In the genomic region with DNA sequence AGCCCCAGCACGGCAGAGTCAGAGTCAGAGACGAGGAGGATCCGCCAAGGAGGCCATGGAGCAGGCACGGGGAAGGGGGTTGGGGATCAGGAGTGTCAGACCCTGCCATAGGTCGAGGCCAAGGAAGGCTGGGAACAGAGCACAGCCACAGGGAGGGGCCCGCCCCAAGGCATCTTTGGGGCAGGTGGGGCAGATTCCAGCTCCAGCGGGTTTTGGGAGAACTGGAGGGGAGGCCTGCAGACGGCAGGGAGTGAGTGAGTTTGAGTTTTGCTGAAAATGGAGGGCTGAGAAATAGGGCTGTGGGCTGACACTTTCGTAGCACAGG, we compare ENCODE assay signal across 20 cellular contexts.
"Had no signal": no experiment of that assay in that cellular context is flagged by ENCODE, and none has a peak within 500 bp of the region (broad histone marks: within the 10 kb centered on the region; RNA-seq: fewer than 3 reads in every experiment).

No MANE protein-coding gene starts in this region.

- H3K27ac ChIP-seq: skin epidermis had no signal

- H3K9me3 Mint-ChIP-seq: activated T-cell treated with anti-CD3 and anti-CD28 coated beads, Interleukin-2, amount 50 U/mL, for 72 hours; nephron progenitor cell; stimulated activated naive CD8-positive, alpha-beta T cell treated with anti-CD3 and anti-CD28 coated beads, Interleukin-15, amount 100 ng/mL, for 72 hours; T-cell; type B pancreatic cell had no signal

- FAIRE-seq: endothelial cell of umbilical vein had no signal

- H3K27me3 ChIP-seq: esophagus muscularis mucosa, gastroesophageal sphincter, heart left ventricle had no signal

- ATAC-seq: activated CD8-positive, alpha-beta T cell treated with anti-CD3 and anti-CD28 coated beads, Interleukin-2, amount 10 ng/mL, durations not matched to agents 7 days and 5 days; activated T-cell treated with anti-CD3 and anti-CD28 coated beads, Interleukin-2, amount 50 U/mL, for 72 hours; T-cell had no signal

- H3K27me3 Mint-ChIP-seq: stimulated activated naive CD8-positive, alpha-beta T cell treated with anti-CD3 and anti-CD28 coated beads, Interleukin-15, amount 100 ng/mL, for 72 hours had no signal

- H3K27ac Mint-ChIP-seq: activated B cell treated with CpG ODN at 0.5 μM for 24 hours; activated CD8-positive, alpha-beta T cell treated with anti-CD3 and anti-CD28 coated beads, Interleukin-2, amount 10 ng/mL, durations not matched to agents 7 days and 5 days; activated T-cell treated with anti-CD3 and anti-CD28 coated beads, Interleukin-2, amount 50 U/mL, for 72 hours; nephron progenitor cell; progenitor cell of endocrine pancreas; stimulated activated naive CD8-positive, alpha-beta T cell treated with anti-CD3 and anti-CD28 coated beads, Interleukin-15, amount 100 ng/mL, for 72 hours; T-cell; type B pancreatic cell had no signal

- H3K4me3 ChIP-seq: esophagus muscularis mucosa, gastroesophageal sphincter, heart left ventricle, skin epidermis had no signal

- H3K4me3 Mint-ChIP-seq: activated B cell treated with CpG ODN at 0.5 μM for 24 hours; activated CD8-positive, alpha-beta T cell treated with anti-CD3 and anti-CD28 coated beads, Interleukin-2, amount 10 ng/mL, durations not matched to agents 7 days and 5 days; activated T-cell treated with anti-CD3 and anti-CD28 coated beads, Interleukin-2, amount 50 U/mL, for 72 hours; nephron progenitor cell; stimulated activated naive CD8-positive, alpha-beta T cell treated with anti-CD3 and anti-CD28 coated beads, Interleukin-15, amount 100 ng/mL, for 72 hours; T-cell; type B pancreatic cell had no signal

- H3K36me3 ChIP-seq: esophagus muscularis mucosa, gastroesophageal sphincter, heart left ventricle had no signal

- H3K36me3 Mint-ChIP-seq: T-cell, type B pancreatic cell had no signal

- DNase-seq: activated B cell treated with CpG ODN at 0.5 μM for 24 hours; activated CD4-positive, alpha-beta T cell treated with anti-CD3 and anti-CD28 coated beads for 48 hours; activated CD8-positive, alpha-beta T cell treated with anti-CD3 and anti-CD28 coated beads, Interleukin-2, amount 10 ng/mL, durations not matched to agents 7 days and 5 days; activated naive CD4-positive, alpha-beta T cell treated with anti-CD3 and anti-CD28 coated beads, Interleukin-2, amount 50 U/mL, for 16 hours; activated T-cell treated with anti-CD3 and anti-CD28 coated beads, Interleukin-2, amount 50 U/mL, for 72 hours; cortex of kidney; effector CD4-positive, alpha-beta T cell; occipital lobe; stimulated activated CD4-positive, alpha-beta T cell treated with anti-CD3 and anti-CD28 coated beads, Interleukin-15, amount 100 ng/mL, for 24 hours; stimulated activated CD4-positive, alpha-beta T cell treated with anti-CD3 and anti-CD28 coated beads, Interleukin-2, amount 100 ng/mL, for 48 hours; stimulated activated naive CD8-positive, alpha-beta T cell treated with anti-CD3 and anti-CD28 coated beads, Interleukin-15, amount 100 ng/mL, for 72 hours had no signal
